ENCODE assay signal across 10 cellular contexts in the genomic region with DNA sequence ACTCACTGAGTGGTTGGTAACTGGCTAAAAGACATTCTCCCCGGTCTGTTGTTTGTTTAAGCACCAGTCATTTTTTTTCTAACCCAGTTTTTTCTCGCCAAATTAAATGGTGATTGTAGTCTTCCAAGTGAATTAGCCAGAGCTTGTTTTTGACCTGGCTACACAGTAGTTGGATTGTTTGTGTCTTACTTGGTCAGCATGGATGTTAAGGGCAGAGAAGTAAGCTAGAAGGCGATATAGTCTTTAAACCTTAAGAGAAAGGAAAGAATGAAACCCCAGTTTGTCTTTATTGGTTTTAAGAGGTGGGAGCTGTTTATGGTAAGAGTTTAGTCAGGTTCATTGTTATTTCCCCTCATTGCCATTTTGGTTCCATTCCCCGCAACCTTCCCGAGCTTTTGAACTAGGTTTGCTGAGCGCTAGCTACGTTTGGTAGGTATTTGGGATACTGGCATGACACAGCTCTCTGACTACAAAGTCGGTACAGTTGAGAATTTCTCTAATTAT. TPM values are rescaled to one million over a fixed set of nuclear protein-coding genes. Genes with fewer than 3 reads are reported as not detected.
A peak's percentile ranks its signal among the peaks of the same experiment; 100 is the strongest.
DNase-seq lines count a peak whose midpoint lies in the region; ATAC-seq and TF ChIP-seq lines count a peak whose summit lies in the region.
"Had no signal": no experiment of that assay in that cellular context is flagged by ENCODE, and none has a peak within 500 bp of the region (broad histone marks: within the 10 kb centered on the region; RNA-seq: fewer than 3 reads in every experiment).

No MANE protein-coding gene starts in this region.

- WGBS in prostate gland = 23% methylated on average over 8 of the region's 8 CpGs

- peaks cover 44% of the 10 kb centered on the region for H3K4me1 Mint-ChIP-seq in CD8-positive, alpha-beta T cell (ENCODE audit: low read depth)

- ATAC-seq in CD8-positive, alpha-beta T cell = no peak
- ATAC-seq in GM19395 (IDR thresholded peaks at IDR 0.05; ENCODE audit: unreplicated experiment) (no peak), HG03442 (IDR thresholded peaks at IDR 0.05; ENCODE audit: unreplicated experiment) (no peak)

- TF ChIP-seq CTCF in CD8-positive, alpha-beta T cell (IDR thresholded peaks at IDR 0.05) = no peak
- TF ChIP-seq CTCF in OCI-LY1 (IDR thresholded peaks at IDR 0.05; ENCODE audit: low read length) (no peak), fibroblast of lung (conservative IDR thresholded peaks at IDR 0.05 in 1 of 2, IDR thresholded peaks at IDR 0.05 in 1 of 2; ENCODE audit: low read depth in 1 of 2, low read length in 2 of 2) (no peak), prostate gland (IDR thresholded peaks at IDR 0.05) (no peak)

- H3K27me3 Mint-ChIP-seq in CD8-positive, alpha-beta T cell (ENCODE audit: low read depth) = no peaks in the 10 kb centered on the region
- H3K27me3 Mint-ChIP-seq: activated naive CD8-positive, alpha-beta T cell had no signal

- H3K9me2 ChIP-seq in OCI-LY1 (ENCODE audit: low read depth, low read length) = no peaks in the 10 kb centered on the region

- POLR2A ChIA-PET in CD8-positive, alpha-beta T cell (lab: Charles Lee) = interaction anchor here (0.7 to 5.1 kb wide), 9 partner anchors 8 to 225 kb away, joined by 3 to 45 read pairs (median 4); a partner anchor contains a TSS

- H3K4me3 ChIP-seq in CD8-positive, alpha-beta T cell (ENCODE audit: low read depth, low read length) = peak overlapping the region; percentile 81
- H3K4me3 ChIP-seq in OCI-LY1 (ENCODE audit: low read depth, low read length, poor library complexity, severe bottlenecking) (peak overlapping the region; percentile 69), fibroblast of lung (replicated peaks in 1 of 4; ENCODE audit: control extremely low read depth in 1 of 4, insufficient read depth in 1 of 4, low read depth in 3 of 4, low read length in 4 of 4) (peak overlapping the region; percentile 63 to 98 (median 78)), prostate gland (peak overlapping the region; percentile 56 to 57)

- H3K4me2 ChIP-seq in OCI-LY1 (ENCODE audit: low read length) (peak overlapping the region; percentile 64), fibroblast of lung (ENCODE audit: extremely low read depth, insufficient read depth, low read length) (peak overlapping the region; percentile 53)

- TF ChIP-seq POLR2A in prostate gland (IDR thresholded peaks at IDR 0.05) = no peak

- H3K27ac ChIP-seq in CD8-positive, alpha-beta T cell (ENCODE audit: low read depth, low read length) = no peak overlapping the region
- H3K27ac ChIP-seq in OCI-LY1 (ENCODE audit: low read depth, low read length, poor library complexity, severe bottlenecking) = peak overlapping the region; percentile 96
- H3K27ac ChIP-seq in fibroblast of lung (ENCODE audit: insufficient read depth, low read length) = peak overlapping the region; percentile 57
- H3K27ac ChIP-seq in prostate gland = peak overlapping the region in 1 of 2 donors; percentile 18

- no peaks in the 10 kb centered on the region for H3F3A ChIP-seq in OCI-LY1 (ENCODE audit: insufficient read depth, low read length)

- H3K27ac Mint-ChIP-seq in CD8-positive, alpha-beta T cell = no peak overlapping the region
- H3K27ac Mint-ChIP-seq: activated naive CD8-positive, alpha-beta T cell had no signal

- H3K36me3 Mint-ChIP-seq in CD8-positive, alpha-beta T cell = peaks cover 10% of the 10 kb centered on the region

- no peaks in the 10 kb centered on the region for H3K9me3 Mint-ChIP-seq in CD8-positive, alpha-beta T cell

- no peaks in the 10 kb centered on the region for H4K20me1 ChIP-seq in OCI-LY1 (ENCODE audit: insufficient read depth, low read length)
- H4K20me1 ChIP-seq in fibroblast of lung (ENCODE audit: control insufficient read depth, extremely low read depth, insufficient read depth, low read length) = no peaks in the 10 kb centered on the region

- intact Hi-C loops in CD8-positive, alpha-beta T cell (cut with DNase I, micrococcal nuclease) = loop anchor here (2.0 to 10.0 kb wide), 11 partner anchors 17 to 695 kb away; a partner anchor contains a TSS
- intact Hi-C loops in prostate gland (cut with DNase I) = loop anchor here (2.0 to 10.0 kb wide), 4 partner anchors 43 to 185 kb away; no protein-coding TSS in a partner anchor

- CTCF ChIA-PET in CD8-positive, alpha-beta T cell (lab: Charles Lee) = interaction anchor here (0.8 to 4.3 kb wide), 8 partner anchors 11 to 281 kb away, joined by 3 to 25 read pairs (median 6); no protein-coding TSS in a partner anchor

- DNase-seq in CD8-positive, alpha-beta T cell = no peak
- DNase-seq in fibroblast of lung (ENCODE audit: low read depth in 2 of 2) (peak; percentile 41 to 47), prostate gland (ENCODE audit: low spot score) (no peak), NCI-H187 (lab: John Stamatoyannopoulos, UW) (no peak)
- no peak for DNase-seq in stimulated activated naive CD4-positive, alpha-beta T cell treated with Interleukin-2 at 50 U/mL for 16 hours (lab: John Stamatoyannopoulos, UW)
- DNase-seq: stimulated activated CD4-positive, alpha-beta T cell treated with anti-CD3 and anti-CD28 coated beads, Interleukin-4, amount 100 ng/mL, for 4 hours had no signal

- H3K36me3 ChIP-seq in CD8-positive, alpha-beta T cell (ENCODE audit: insufficient read depth, low read length) = no peaks in the 10 kb centered on the region
- peaks cover 13% of the 10 kb centered on the region; the same call in 1 of the 2 replicates for H3K36me3 ChIP-seq in OCI-LY1 (ENCODE audit: insufficient read depth, low read length)
- peaks cover 2% of the 10 kb centered on the region for H3K36me3 ChIP-seq in fibroblast of lung (ENCODE audit: control insufficient read depth, insufficient read depth, low read length)
- no peaks in the 10 kb centered on the region for H3K36me3 ChIP-seq in prostate gland

- H2AFZ ChIP-seq in OCI-LY1 (ENCODE audit: low read length) (no peak overlapping the region), fibroblast of lung (ENCODE audit: low read length) (no peak overlapping the region)

- H3K79me2 ChIP-seq in OCI-LY1 (ENCODE audit: insufficient read depth, low read length) (peaks cover 43% of the 10 kb centered on the region), fibroblast of lung (ENCODE audit: control insufficient read depth, insufficient read depth, low read length) (peaks cover 70% of the 10 kb centered on the region)

- H3K27me3 ChIP-seq in CD8-positive, alpha-beta T cell (ENCODE audit: insufficient read depth, low read length) = no peaks in the 10 kb centered on the region
- H3K27me3 ChIP-seq in OCI-LY1 (ENCODE audit: insufficient read depth, low read length) (0 out of 2 replicates have a peak, but pooled peaks cover 5% of the 10 kb centered on the region), fibroblast of lung (ENCODE audit: control insufficient read depth, insufficient read depth, low read length) (no peaks in the 10 kb centered on the region), prostate gland (replicated peaks; ENCODE audit: insufficient read depth) (no peaks in the 10 kb centered on the region)

- peaks cover 49% of the 10 kb centered on the region for H3K4me1 ChIP-seq in CD8-positive, alpha-beta T cell (ENCODE audit: insufficient read depth, low read length)
- H3K4me1 ChIP-seq in OCI-LY1 (ENCODE audit: insufficient read depth, low read length, severe bottlenecking) = peaks cover 43% of the 10 kb centered on the region
- H3K4me1 ChIP-seq in fibroblast of lung (ENCODE audit: control insufficient read depth, extremely low read depth, insufficient read depth, low read length) = peaks cover 5% of the 10 kb centered on the region
- H3K4me1 ChIP-seq in prostate gland (replicated peaks) = no peaks in the 10 kb centered on the region

- no peak overlapping the region for H3K4me3 Mint-ChIP-seq in CD8-positive, alpha-beta T cell
- H3K4me3 Mint-ChIP-seq: activated naive CD8-positive, alpha-beta T cell had no signal

- H3K9ac ChIP-seq in OCI-LY1 (ENCODE audit: low read length) (peak overlapping the region; percentile 69), fibroblast of lung (ENCODE audit: insufficient read depth, low read length) (peak overlapping the region; percentile 11)

- no peaks in the 10 kb centered on the region for H3K9me3 ChIP-seq in CD8-positive, alpha-beta T cell (ENCODE audit: low read length)
- H3K9me3 ChIP-seq in OCI-LY1 (ENCODE audit: low read length) (no peaks in the 10 kb centered on the region), fibroblast of lung (ENCODE audit: control insufficient read depth, insufficient read depth, low read depth, low read length) (no peaks in the 10 kb centered on the region), prostate gland (no peaks in the 10 kb centered on the region)

RNA-seq across cellular contexts. Expression of a gene that starts 2.5 kb away (rescaled TPM):
- total RNA-seq in CD8-positive, alpha-beta T cell = 10 to 100 TPM; 72.4 TPM
- 164 and 210 TPM in 2 replicates for total RNA-seq in fibroblast of lung
- polyA plus RNA-seq in fibroblast of lung = 113 and 170 TPM in 2 replicates
- polyA plus RNA-seq in fibroblast of lung (2012) = 135 and 190 TPM in 2 replicates
- polyA minus RNA-seq in fibroblast of lung (ENCODE audit: low replicate concordance) = 104 and 141 TPM in 2 replicates
- 100 to 1,000 TPM in 1 of 2 donors, 10 to 100 TPM in 1; 23.6 to 107 TPM for total RNA-seq in prostate gland

Comparison
In these comparisons a context has a peak if more than half of its experiments do, and no peak if none do; other contexts are left out.
1. DNase-seq: peak in fibroblast of lung (2 of 2); none in CD8-positive, alpha-beta T cell (0 of 7), prostate gland (single experiment), stimulated activated naive CD4-positive, alpha-beta T cell treated with Interleukin-2 at 50 U/mL for 16 hours (single experiment) and NCI-H187 (0 of 2).
2. Peak in every context shown above with its lines, with median percentiles within 50 percentile points of each other: H3K4me3 ChIP-seq.